In genomic region chr13:28534210-28534609, GRCh38 we compare ENCODE assay signal across 19 cellular contexts.
"Had no signal": no experiment of that assay in that cellular context is flagged by ENCODE, and none has a peak within 500 bp of the region (broad histone marks: within the 10 kb centered on the region; RNA-seq: fewer than 3 reads in every experiment).

No MANE protein-coding gene starts in this region.

- H3K4me3 Mint-ChIP-seq: activated naive CD4-positive, alpha-beta T cell treated with anti-CD3 and anti-CD28 coated beads, Interleukin-2, amount 50 U/mL, for 24 hours; central memory CD8-positive, alpha-beta T cell; stimulated activated memory B cell treated with anti-CD40 and anti-IgM and Interleukin-4, amounts not matched to agents 10 μg/mL and 1 μg/mL and 100 μg/mL, for 72 hours had no signal

- H3K36me3 ChIP-seq: breast epithelium, left lung, ovary, prostate gland, thoracic aorta, upper lobe of left lung had no signal

- H3K36me3 Mint-ChIP-seq: activated naive CD4-positive, alpha-beta T cell treated with anti-CD3 and anti-CD28 coated beads, Interleukin-2, amount 50 U/mL, for 24 hours had no signal

- H3K9me3 Mint-ChIP-seq: activated naive CD4-positive, alpha-beta T cell treated with anti-CD3 and anti-CD28 coated beads, Interleukin-2, amount 50 U/mL, for 24 hours; central memory CD8-positive, alpha-beta T cell had no signal

- H3K4me3 ChIP-seq: breast epithelium, hepatocyte, left lung, ovary, prostate gland, thoracic aorta, upper lobe of left lung had no signal

- H3K27ac ChIP-seq: breast epithelium, hepatocyte, left lung, ovary, prostate gland, thoracic aorta, upper lobe of left lung had no signal

- H3K9me3 ChIP-seq: breast epithelium, ovary, prostate gland, thoracic aorta, upper lobe of left lung had no signal

- H3K4me2 ChIP-seq: hepatocyte had no signal

- H3K27me3 ChIP-seq: ovary had no signal

- H3K4me1 Mint-ChIP-seq: activated naive CD4-positive, alpha-beta T cell treated with anti-CD3 and anti-CD28 coated beads, Interleukin-2, amount 50 U/mL, for 24 hours; central memory CD8-positive, alpha-beta T cell; stimulated activated memory B cell treated with anti-CD40 and anti-IgM and Interleukin-4, amounts not matched to agents 10 μg/mL and 1 μg/mL and 100 μg/mL, for 72 hours had no signal

- ATAC-seq: esophagus mucosa; left lung; naive thymus-derived CD4-positive, alpha-beta T cell; SK-N-SH treated with all-trans-retinoic acid at 6 μM for 48 hours; stimulated activated memory B cell treated with anti-CD40 and anti-IgM and Interleukin-4, amounts not matched to agents 10 μg/mL and 1 μg/mL and 100 μg/mL, for 72 hours had no signal

- DNase-seq: activated CD4-positive, alpha-beta T cell treated with anti-CD3 and anti-CD28 coated beads, Interleukin-2, amount 50 U/mL, for 1 hour; activated CD8-positive, alpha-beta memory T cell treated with anti-CD3 and anti-CD28 coated beads, Interleukin-2, amount 50 U/mL, for 48 hours; activated gamma-delta T cell; effector memory CD4-positive, alpha-beta T cell; foreskin melanocyte; kidney glomerular epithelial cell; left lung; naive thymus-derived CD4-positive, alpha-beta T cell; ovary had no signal

- H2AFZ ChIP-seq: hepatocyte had no signal

- H3K4me1 ChIP-seq: prostate gland had no signal

- H3K27ac Mint-ChIP-seq: activated naive CD4-positive, alpha-beta T cell treated with anti-CD3 and anti-CD28 coated beads, Interleukin-2, amount 50 U/mL, for 24 hours; naive thymus-derived CD4-positive, alpha-beta T cell; stimulated activated memory B cell treated with anti-CD40 and anti-IgM and Interleukin-4, amounts not matched to agents 10 μg/mL and 1 μg/mL and 100 μg/mL, for 72 hours had no signal
